ENCODE assay signal across 17 cellular contexts in the genomic region with DNA sequence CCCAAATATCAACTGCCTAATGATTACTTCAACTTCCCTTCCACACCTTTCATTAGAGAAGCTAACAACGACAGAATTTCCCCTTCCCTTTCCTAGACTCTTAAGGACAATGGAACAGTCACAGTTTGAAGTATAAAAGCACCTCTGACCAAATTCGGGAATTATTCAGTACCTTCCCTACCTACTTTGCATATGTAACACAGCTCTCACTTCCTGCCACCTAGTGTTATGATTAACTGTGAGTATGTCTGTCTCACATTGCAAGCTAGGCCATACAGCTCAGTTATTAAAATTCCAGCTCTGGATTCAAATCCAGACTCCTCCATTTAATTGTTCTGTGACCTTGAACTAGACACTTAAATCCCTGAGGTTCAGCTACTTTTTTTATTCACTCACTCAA. TPM values are rescaled to one million over a fixed set of nuclear protein-coding genes. Genes with fewer than 3 reads are reported as not detected.
DNase-seq lines count a peak whose midpoint lies in the region; ATAC-seq and TF ChIP-seq lines count a peak whose summit lies in the region.
"Had no signal": no experiment of that assay in that cellular context is flagged by ENCODE, and none has a peak within 500 bp of the region (broad histone marks: within the 10 kb centered on the region; RNA-seq: fewer than 3 reads in every experiment).

No MANE protein-coding gene starts in this region.

- peaks cover 7% of the 10 kb centered on the region for H3K9me3 Mint-ChIP-seq in CD8-positive, alpha-beta T cell

- peak; percentile 20 for DNase-seq in GM12865 (ENCODE audit: low read depth)
- peak; percentile 24 for DNase-seq in NCI-H1048 (lab: John Stamatoyannopoulos, UW)
- DNase-seq in stimulated activated CD8-positive, alpha-beta memory T cell treated with anti-CD3 and anti-CD28 coated beads, Interleukin-4, amount 100 ng/mL, for 48 hours, result no peak
- no peak for DNase-seq in CD8-positive, alpha-beta T cell
- no peak for DNase-seq in GM13977 (ENCODE audit: low spot score)
- DNase-seq in activated CD4-positive, alpha-beta T cell treated with anti-CD3 and anti-CD28 coated beads, Interleukin-2, amount 50 U/mL, for 1 hour, result no peak
- DNase-seq: hippocampal formation, NCI-H1436 treated with DMSO at 0.1 percent for 48 hours, NCI-H774, nucleus accumbens had no signal

- no peak overlapping the region for H3K27ac ChIP-seq in CD8-positive, alpha-beta T cell (ENCODE audit: low read depth, low read length)
- H3K27ac ChIP-seq: SK-N-MC had no signal

- no peaks in the 10 kb centered on the region for H3K4me1 ChIP-seq in CD8-positive, alpha-beta T cell (ENCODE audit: insufficient read depth, low read length)

- H3K4me3 ChIP-seq in GM12865 (ENCODE audit: low read depth, low read length), result no peak overlapping the region
- H3K4me3 ChIP-seq in CD8-positive, alpha-beta T cell (ENCODE audit: low read depth, low read length), result no peak overlapping the region
- H3K4me3 ChIP-seq: lung, SK-N-MC had no signal

- no peak overlapping the region for H3K4me3 Mint-ChIP-seq in CD8-positive, alpha-beta T cell
- H3K4me3 Mint-ChIP-seq: activated T-helper 1 cell treated with anti-CD3 and anti-CD28 coated beads, Interleukin-12 subunit alpha, Interleukin-12 subunit beta, Interleukin-2, Interleukin-4 antibody, amounts not matched to agents 30 ng/mL and 10 ng/mL and 1 ng/mL, durations not matched to agents 14 hours and 24 hours and 36 hours had no signal

- no peak overlapping the region for H3K27ac Mint-ChIP-seq in CD8-positive, alpha-beta T cell
- H3K27ac Mint-ChIP-seq: activated T-helper 1 cell treated with anti-CD3 and anti-CD28 coated beads, Interleukin-12 subunit alpha, Interleukin-12 subunit beta, Interleukin-2, Interleukin-4 antibody, amounts not matched to agents 30 ng/mL and 10 ng/mL and 1 ng/mL, durations not matched to agents 14 hours and 24 hours and 36 hours had no signal

- peaks cover 15% of the 10 kb centered on the region for H3K27me3 Mint-ChIP-seq in CD8-positive, alpha-beta T cell (ENCODE audit: low read depth)

- POLR2A ChIA-PET in CD8-positive, alpha-beta T cell (lab: Charles Lee), result no interaction called here

- H3K36me3 ChIP-seq in CD8-positive, alpha-beta T cell (ENCODE audit: insufficient read depth, low read length), result no peaks in the 10 kb centered on the region

- H3K4me1 Mint-ChIP-seq in CD8-positive, alpha-beta T cell (ENCODE audit: low read depth), result no peaks in the 10 kb centered on the region

- peak; percentile 71 for ATAC-seq in GM21360 (IDR thresholded peaks at IDR 0.05; ENCODE audit: unreplicated experiment)
- ATAC-seq in HG02885 (IDR thresholded peaks at IDR 0.05; ENCODE audit: poor library complexity, unreplicated experiment), result peak; percentile 79
- ATAC-seq in CD8-positive, alpha-beta T cell, result no peak
- ATAC-seq: activated CD4-positive, CD25-positive, alpha-beta regulatory T cell treated with anti-CD3 and anti-CD28 coated beads, Interleukin-2, amount 50 U/mL, for 24 hours had no signal

- no peaks in the 10 kb centered on the region for H3K9me3 ChIP-seq in CD8-positive, alpha-beta T cell (ENCODE audit: low read length)

- H3K27me3 ChIP-seq in CD8-positive, alpha-beta T cell (ENCODE audit: insufficient read depth, low read length), result no peaks in the 10 kb centered on the region

- in situ Hi-C loops in GM13977 (cut with MboI; ENCODE audit: low pct_unique_long_range_greater_than_20kb, low sequenced_read_pairs, unreplicated experiment), result no loop called here

- CTCF ChIA-PET in CD8-positive, alpha-beta T cell (lab: Charles Lee), result no interaction called here

- H3K36me3 Mint-ChIP-seq in CD8-positive, alpha-beta T cell, result no peaks in the 10 kb centered on the region

- TF ChIP-seq CTCF in GM12865 (IDR thresholded peaks at IDR 0.05; ENCODE audit: insufficient read depth, low read depth, low read length, missing control alignments) (no peak), GM13977 (IDR thresholded peaks at IDR 0.05; ENCODE audit: extremely low read depth, insufficient read depth, missing control alignments) (no peak)
- no peak for TF ChIP-seq CTCF in CD8-positive, alpha-beta T cell (IDR thresholded peaks at IDR 0.05)

- intact Hi-C loops in CD8-positive, alpha-beta T cell (cut with DNase I, micrococcal nuclease), result no loop called here

RNA-seq across cellular contexts. Expression of a gene that starts 44.8 kb away (rescaled TPM):
- not detected for total RNA-seq in CD8-positive, alpha-beta T cell
- total RNA-seq: A673; activated T-helper 1 cell treated with anti-CD3 and anti-CD28 coated beads, Interleukin-12 subunit alpha, Interleukin-12 subunit beta, Interleukin-2, Interleukin-4 antibody, amounts not matched to agents 30 ng/mL and 10 ng/mL and 1 ng/mL, durations not matched to agents 14 hours and 24 hours and 36 hours had no signal

RNA-seq across cellular contexts. Expression of a gene that starts 48.7 kb away (rescaled TPM):
- not detected for total RNA-seq in CD8-positive, alpha-beta T cell

Comparison
In these comparisons a context has a peak if more than half of its experiments do, and no peak if none do; other contexts are left out.
1. DNase-seq: peak in GM12865 (single experiment) and NCI-H1048 (single experiment); none in stimulated activated CD8-positive, alpha-beta memory T cell treated with anti-CD3 and anti-CD28 coated beads, Interleukin-4, amount 100 ng/mL, for 48 hours (single experiment), CD8-positive, alpha-beta T cell (0 of 7), GM13977 (single experiment) and activated CD4-positive, alpha-beta T cell treated with anti-CD3 and anti-CD28 coated beads, Interleukin-2, amount 50 U/mL, for 1 hour (single experiment).